ENCODE assay signal across 9 cellular contexts in genomic region chr1:225468270-225469020, GRCh38. TPM values are rescaled to one million over a fixed set of nuclear protein-coding genes. Genes with fewer than 3 reads are reported as not detected.
DNase-seq lines count a peak whose midpoint lies in the region; ATAC-seq, FAIRE-seq and TF ChIP-seq lines count a peak whose summit lies in the region.
"Had no signal": no experiment of that assay in that cellular context is flagged by ENCODE, and none has a peak within 500 bp of the region (broad histone marks: within the 10 kb centered on the region; RNA-seq: fewer than 3 reads in every experiment).

No MANE protein-coding gene starts in this region.

- no peak for TF ChIP-seq POLR2A in testis (IDR thresholded peaks at IDR 0.05)
- no peak for TF ChIP-seq POLR2A in breast epithelium (IDR thresholded peaks at IDR 0.05)

- no peaks in the 10 kb centered on the region for H3K27me3 Mint-ChIP-seq in activated T-cell treated with anti-CD3 and anti-CD28 coated beads, Interleukin-2, amount 50 U/mL, for 4 hours (ENCODE audit: low read depth)
- no peaks in the 10 kb centered on the region for H3K27me3 Mint-ChIP-seq in activated CD8-positive, alpha-beta T cell treated with anti-CD3 and anti-CD28 coated beads for 36 hours

- H3K27me3 ChIP-seq in testis (no peaks in the 10 kb centered on the region), breast epithelium (no peaks in the 10 kb centered on the region)

- peak overlapping the region; percentile 39 to 65 for H3K27ac ChIP-seq in testis
- H3K27ac ChIP-seq in breast epithelium: no peak overlapping the region

- peak overlapping the region; percentile 90 for H3K4me3 Mint-ChIP-seq in activated T-cell treated with anti-CD3 and anti-CD28 coated beads, Interleukin-2, amount 50 U/mL, for 4 hours
- H3K4me3 Mint-ChIP-seq in activated CD8-positive, alpha-beta T cell treated with anti-CD3 and anti-CD28 coated beads for 36 hours: peak overlapping the region; percentile 91

- H3K4me1 ChIP-seq in testis (peaks cover 6% of the 10 kb centered on the region), breast epithelium (no peaks in the 10 kb centered on the region)

- WGBS in testis, 2 donors: 85 to 92% methylated on average over 7 to 10 of the region's 10 CpGs

- no peak for ATAC-seq in activated T-cell treated with anti-CD3 and anti-CD28 coated beads, Interleukin-2, amount 50 U/mL, for 4 hours
- peak; percentile 13 for ATAC-seq in activated CD8-positive, alpha-beta T cell treated with anti-CD3 and anti-CD28 coated beads for 36 hours
- ATAC-seq in HG03095 (IDR thresholded peaks at IDR 0.05; ENCODE audit: unreplicated experiment): no peak

- no peaks in the 10 kb centered on the region for H3K36me3 Mint-ChIP-seq in activated T-cell treated with anti-CD3 and anti-CD28 coated beads, Interleukin-2, amount 50 U/mL, for 4 hours (ENCODE audit: insufficient read depth)
- H3K36me3 Mint-ChIP-seq in activated CD8-positive, alpha-beta T cell treated with anti-CD3 and anti-CD28 coated beads for 36 hours (ENCODE audit: low read depth): no peaks in the 10 kb centered on the region

- no peak for TF ChIP-seq CTCF in activated CD8-positive, alpha-beta T cell treated with anti-CD3 and anti-CD28 coated beads for 36 hours (IDR thresholded peaks at IDR 0.05)
- TF ChIP-seq CTCF in testis (IDR thresholded peaks at IDR 0.05) (no peak), breast epithelium (IDR thresholded peaks at IDR 0.05) (no peak)

- CTCF ChIA-PET in activated CD8-positive, alpha-beta T cell treated with anti-CD3 and anti-CD28 coated beads for 36 hours (lab: Charles Lee): interaction anchor here (0.6 to 2.5 kb wide), 16 partner anchors 9 to 519 kb away, joined by 3 to 11 read pairs (median 4); partner anchors contain the start of genes LBR, SRP9 and TMEM63A

- DNase-seq in activated T-cell treated with anti-CD3 and anti-CD28 coated beads, Interleukin-2, amount 50 U/mL, for 4 hours: no peak
- DNase-seq in activated T-cell treated with anti-CD3 and anti-CD28 coated beads for 4 hours (no peak), islet precursor cell (peak; percentile 20), testis (no peak), HTR-8/SVneo (ENCODE audit: insufficient read length, low spot score) (no peak), breast epithelium (ENCODE audit: low spot score in 2 of 2) (no peak)
- DNase-seq in activated CD8-positive, alpha-beta T cell treated with anti-CD3 and anti-CD28 coated beads for 36 hours: peak; percentile 67
- DNase-seq: NCI-H187 treated with DMSO at 0.1 percent for 48 hours had no signal

- intact Hi-C loops in activated CD8-positive, alpha-beta T cell treated with anti-CD3 and anti-CD28 coated beads for 36 hours (cut with micrococcal nuclease): no loop called here
- intact Hi-C loops in testis (cut with DNase I; ENCODE audit: low total_unique reads) (no loop called here), breast epithelium (cut with DNase I; ENCODE audit: low total_unique reads) (no loop called here)

- H3K27ac Mint-ChIP-seq in activated CD8-positive, alpha-beta T cell treated with anti-CD3 and anti-CD28 coated beads for 36 hours: peak overlapping the region; percentile 99

- POLR2A ChIA-PET in activated CD8-positive, alpha-beta T cell treated with anti-CD3 and anti-CD28 coated beads for 36 hours (lab: Charles Lee): interaction anchor here (0.7 to 3.9 kb wide), 18 partner anchors 8 to 642 kb away, joined by 3 to 18 read pairs (median 4); partner anchors contain the start of genes LBR, SDE2 and SRP9

- no peaks in the 10 kb centered on the region for H3K9me3 ChIP-seq in testis
- no peaks in the 10 kb centered on the region for H3K9me3 ChIP-seq in breast epithelium

- H3K36me3 ChIP-seq in testis (ENCODE audit: low read depth, missing control alignments): no peaks in the 10 kb centered on the region
- H3K36me3 ChIP-seq in breast epithelium: no peaks in the 10 kb centered on the region

- peaks cover 43% of the 10 kb centered on the region for H3K4me1 Mint-ChIP-seq in activated T-cell treated with anti-CD3 and anti-CD28 coated beads, Interleukin-2, amount 50 U/mL, for 4 hours (ENCODE audit: low read depth)
- H3K4me1 Mint-ChIP-seq in activated CD8-positive, alpha-beta T cell treated with anti-CD3 and anti-CD28 coated beads for 36 hours (ENCODE audit: low read depth): peaks cover 24% of the 10 kb centered on the region

- H3K4me3 ChIP-seq in testis (no peak overlapping the region), breast epithelium (no peak overlapping the region)

- no peak for FAIRE-seq in HTR-8/SVneo (lab: Jason Lieb, UNC)

- no peaks in the 10 kb centered on the region for H3K9me3 Mint-ChIP-seq in activated T-cell treated with anti-CD3 and anti-CD28 coated beads, Interleukin-2, amount 50 U/mL, for 4 hours
- no peaks in the 10 kb centered on the region for H3K9me3 Mint-ChIP-seq in activated CD8-positive, alpha-beta T cell treated with anti-CD3 and anti-CD28 coated beads for 36 hours

RNA-seq across cellular contexts. Expression of gene LBR, which starts 40.6 kb away (rescaled TPM):
- total RNA-seq in activated T-cell treated with anti-CD3 and anti-CD28 coated beads, Interleukin-2, amount 50 U/mL, for 4 hours: 10 to 100 TPM; 71.0 to 89.9 (median 78.9) TPM
- 100 to 1,000 TPM; 145 to 156 TPM for total RNA-seq in activated CD8-positive, alpha-beta T cell treated with anti-CD3 and anti-CD28 coated beads for 36 hours
- total RNA-seq in testis (10 to 100 TPM; 31.7 to 39.9 TPM), breast epithelium (10 to 100 TPM; 20.3 to 36.1 (median 29.6) TPM)
- polyA plus RNA-seq in testis (ENCODE audit: insufficient read depth, low read depth, low replicate concordance): 40.3 TPM

Comparison
In these comparisons a context has a peak if more than half of its experiments do, and no peak if none do; other contexts are left out.
1. DNase-seq: peak in activated CD8-positive, alpha-beta T cell treated with anti-CD3 and anti-CD28 coated beads for 36 hours (single experiment) and islet precursor cell (single experiment); none in activated T-cell treated with anti-CD3 and anti-CD28 coated beads, Interleukin-2, amount 50 U/mL, for 4 hours (single experiment), activated T-cell treated with anti-CD3 and anti-CD28 coated beads for 4 hours (single experiment), testis (single experiment), HTR-8/SVneo (single experiment) and breast epithelium (0 of 2).
2. H3K27ac ChIP-seq: peak in testis (2 of 2); none in breast epithelium (0 of 2).